In the genomic region with DNA sequence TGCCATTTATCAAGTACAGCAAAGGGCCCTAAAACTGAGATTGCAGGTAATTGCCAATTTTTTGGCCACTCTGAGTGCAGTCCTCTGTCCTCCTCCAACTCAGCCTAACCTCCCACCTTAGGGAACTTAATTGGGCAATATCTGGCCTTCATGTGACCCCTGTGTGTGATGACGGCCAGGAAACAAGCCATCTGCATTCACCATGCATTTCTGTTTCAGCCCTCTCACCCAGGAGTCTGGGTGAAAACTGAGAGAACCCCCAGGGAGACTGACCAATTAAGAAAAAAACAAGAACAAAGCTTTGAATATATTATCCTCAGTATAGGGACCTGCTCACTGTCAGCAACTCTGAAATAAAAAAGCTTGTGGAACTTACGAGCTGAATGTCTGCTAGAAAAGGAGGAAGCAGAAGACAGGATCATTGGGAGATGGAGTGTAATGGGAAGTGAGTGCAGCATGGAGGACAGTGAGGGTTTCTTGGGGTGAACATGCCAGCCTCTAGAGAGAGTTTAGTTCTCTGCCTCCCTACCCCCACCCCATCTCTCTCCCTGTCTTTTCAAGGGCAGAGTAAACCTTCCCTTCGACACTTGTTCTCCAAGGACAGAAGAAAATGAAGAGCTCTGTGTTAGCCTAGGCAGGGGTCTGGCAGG, we compare ENCODE assay signal across 8 cellular contexts. TPM values are rescaled to one million over a fixed set of nuclear protein-coding genes. Genes with fewer than 3 reads are reported as not detected.
A peak's percentile ranks its signal among the peaks of the same experiment; 100 is the strongest.
DNase-seq lines count a peak whose midpoint lies in the region; ATAC-seq and TF ChIP-seq lines count a peak whose summit lies in the region.

No MANE protein-coding gene starts in this region.

- peaks cover 7% of the 10 kb centered on the region; the same call in 1 of the 2 replicates for H3K36me3 ChIP-seq in BLaER1

- DNase-seq in HFFc6: no peak
- DNase-seq in activated B cell treated with CpG ODN at 0.5 μM for 24 hours: no peak
- no peak for DNase-seq in memory B cell (ENCODE audit: low spot score in 2 of 2)
- no peak for DNase-seq in NCI-H446 treated with DMSO at 0.1 percent for 48 hours (lab: John Stamatoyannopoulos, UW)
- DNase-seq in NCI-H1694 treated with DMSO at 0.1 percent for 48 hours (lab: John Stamatoyannopoulos, UW): no peak

- H3K4me1 Mint-ChIP-seq in HFFc6 (ENCODE audit: low read depth) (peaks cover 50% of the 10 kb centered on the region), activated B cell treated with CpG ODN at 0.5 μM for 24 hours (peaks cover 74% of the 10 kb centered on the region), memory B cell (peaks cover 50% of the 10 kb centered on the region)

- intact Hi-C loops in activated B cell treated with CpG ODN at 0.5 μM for 24 hours (cut with micrococcal nuclease): loop anchor here (1.0 to 2.0 kb wide), 5 partner anchors 9 to 46 kb away; no protein-coding TSS in a partner anchor

- H3K27me3 ChIP-seq in BLaER1: no peaks in the 10 kb centered on the region

- peaks cover 23% of the 10 kb centered on the region for H3K9me3 ChIP-seq in BLaER1

- H3K9ac ChIP-seq in BLaER1: peak overlapping the region; percentile 49

- no peak overlapping the region for H3K4me3 ChIP-seq in BLaER1

- H3K27me3 Mint-ChIP-seq in HFFc6 (ENCODE audit: insufficient read depth) (no peaks in the 10 kb centered on the region), activated B cell treated with CpG ODN at 0.5 μM for 24 hours (no peaks in the 10 kb centered on the region), memory B cell (no peaks in the 10 kb centered on the region)

- CTCF ChIA-PET in activated B cell treated with CpG ODN at 0.5 μM for 24 hours (lab: Charles Lee): interaction anchor here (1.1 to 1.7 kb wide), 3 partner anchors 10 to 24 kb away, joined by 5 to 10 read pairs (median 6); partner anchors contain the start of gene MAPRE2

- peaks cover 50% of the 10 kb centered on the region for H3K4me1 ChIP-seq in BLaER1

- TF ChIP-seq CTCF in HFFc6 (IDR thresholded peaks at IDR 0.05) (no peak), activated B cell treated with CpG ODN at 0.5 μM for 24 hours (IDR thresholded peaks at IDR 0.05) (no peak)

- peak overlapping the region; percentile 88 for H3K4me2 ChIP-seq in BLaER1

- H3K36me3 Mint-ChIP-seq in HFFc6 (ENCODE audit: low read depth) (peaks cover 4% of the 10 kb centered on the region; the same call in 1 of the 2 replicates), activated B cell treated with CpG ODN at 0.5 μM for 24 hours (ENCODE audit: low read depth) (peaks cover 11% of the 10 kb centered on the region), memory B cell (peaks cover 8% of the 10 kb centered on the region)

- no peaks in the 10 kb centered on the region for H3K9me3 Mint-ChIP-seq in HFFc6
- no peaks in the 10 kb centered on the region for H3K9me3 Mint-ChIP-seq in activated B cell treated with CpG ODN at 0.5 μM for 24 hours
- H3K9me3 Mint-ChIP-seq in memory B cell: no peaks in the 10 kb centered on the region

- H3K4me3 Mint-ChIP-seq in HFFc6 (peak overlapping the region; percentile 77), activated B cell treated with CpG ODN at 0.5 μM for 24 hours (peak overlapping the region; percentile 71), memory B cell (peak overlapping the region; percentile 72)

- peaks cover 40% of the 10 kb centered on the region for H4K20me1 ChIP-seq in BLaER1

- POLR2A ChIA-PET in activated B cell treated with CpG ODN at 0.5 μM for 24 hours (lab: Charles Lee): interaction anchor here (1.0 to 3.6 kb wide), 4 partner anchors 9 to 21 kb away, joined by 4 to 58 read pairs (median 5); partner anchors contain the start of gene MAPRE2

- H3K27ac ChIP-seq in BLaER1: peak overlapping the region; percentile 63

- ATAC-seq in activated B cell treated with CpG ODN at 0.5 μM for 24 hours (ENCODE audit: low read depth): peak; percentile 18
- peak; percentile 8 for ATAC-seq in memory B cell (ENCODE audit: low read depth)
- ATAC-seq in HG02973 (IDR thresholded peaks at IDR 0.05; ENCODE audit: unreplicated experiment): no peak
- no peak for ATAC-seq in HG03039 (IDR thresholded peaks at IDR 0.05; ENCODE audit: unreplicated experiment)

- H3K27ac Mint-ChIP-seq in HFFc6 (peak overlapping the region; percentile 60), activated B cell treated with CpG ODN at 0.5 μM for 24 hours (peak overlapping the region; percentile 95), memory B cell (peak overlapping the region; percentile 98)

RNA-seq across cellular contexts. Expression of gene MAPRE2, which starts 9.6 kb away (rescaled TPM):
- 10 to 100 TPM; 22.4 to 39.1 (median 24.4) TPM for total RNA-seq in HFFc6 (2021; fragmentation: NEBNext Ultra II Directional; extraction: Animal tissue kit (Norgen Biotek cat#: 25700))
- total RNA-seq in activated B cell treated with CpG ODN at 0.5 μM for 24 hours: 47.9 and 53.8 TPM in 2 replicates

Comparison
In these comparisons a context has a peak if more than half of its experiments do, and no peak if none do; other contexts are left out.
1. ATAC-seq: peak in activated B cell treated with CpG ODN at 0.5 μM for 24 hours (single experiment) and memory B cell (single experiment); none in HG02973 (single experiment) and HG03039 (single experiment).
2. Peak in every context shown above with its lines, with median percentiles within 50 percentile points of each other: H3K27ac Mint-ChIP-seq and H3K4me3 Mint-ChIP-seq.